ENCODE assay signal across 1 cellular context in genomic region chr18:45086777-45087176, GRCh38.
TF ChIP-seq lines count a peak whose summit lies in the region.

No MANE protein-coding gene starts in this region.

TF ChIP-seq in WTC11, 78 proteins besides CTCF, POLR2A, EP300 and RAD21:
- no peak for TF ChIP-seq ZNF532 (CRISPR knock-in tag; IDR thresholded peaks at IDR 0.05; ENCODE audit: borderline replicate concordance)
- TF ChIP-seq, protein P1, sequence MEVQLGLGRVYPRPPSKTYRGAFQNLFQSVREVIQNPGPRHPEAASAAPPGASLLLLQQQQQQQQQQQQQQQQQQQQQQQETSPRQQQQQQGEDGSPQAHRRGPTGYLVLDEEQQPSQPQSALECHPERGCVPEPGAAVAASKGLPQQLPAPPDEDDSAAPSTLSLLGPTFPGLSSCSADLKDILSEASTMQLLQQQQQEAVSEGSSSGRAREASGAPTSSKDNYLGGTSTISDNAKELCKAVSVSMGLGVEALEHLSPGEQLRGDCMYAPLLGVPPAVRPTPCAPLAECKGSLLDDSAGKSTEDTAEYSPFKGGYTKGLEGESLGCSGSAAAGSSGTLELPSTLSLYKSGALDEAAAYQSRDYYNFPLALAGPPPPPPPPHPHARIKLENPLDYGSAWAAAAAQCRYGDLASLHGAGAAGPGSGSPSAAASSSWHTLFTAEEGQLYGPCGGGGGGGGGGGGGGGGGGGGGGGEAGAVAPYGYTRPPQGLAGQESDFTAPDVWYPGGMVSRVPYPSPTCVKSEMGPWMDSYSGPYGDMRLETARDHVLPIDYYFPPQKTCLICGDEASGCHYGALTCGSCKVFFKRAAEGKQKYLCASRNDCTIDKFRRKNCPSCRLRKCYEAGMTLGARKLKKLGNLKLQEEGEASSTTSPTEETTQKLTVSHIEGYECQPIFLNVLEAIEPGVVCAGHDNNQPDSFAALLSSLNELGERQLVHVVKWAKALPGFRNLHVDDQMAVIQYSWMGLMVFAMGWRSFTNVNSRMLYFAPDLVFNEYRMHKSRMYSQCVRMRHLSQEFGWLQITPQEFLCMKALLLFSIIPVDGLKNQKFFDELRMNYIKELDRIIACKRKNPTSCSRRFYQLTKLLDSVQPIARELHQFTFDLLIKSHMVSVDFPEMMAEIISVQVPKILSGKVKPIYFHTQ (CRISPR knock-in tag; IDR thresholded peaks at IDR 0.05) = no peak
- no peak for TF ChIP-seq ZNF121 (CRISPR knock-in tag; IDR thresholded peaks at IDR 0.05)
- no peak for TF ChIP-seq NFATC4 (CRISPR knock-in tag; IDR thresholded peaks at IDR 0.05)
- no peak for TF ChIP-seq AFF4 (CRISPR knock-in tag; IDR thresholded peaks at IDR 0.05; ENCODE audit: borderline replicate concordance)
- no peak for TF ChIP-seq RELA (CRISPR knock-in tag; IDR thresholded peaks at IDR 0.05; ENCODE audit: borderline replicate concordance)
- TF ChIP-seq, protein P2, sequence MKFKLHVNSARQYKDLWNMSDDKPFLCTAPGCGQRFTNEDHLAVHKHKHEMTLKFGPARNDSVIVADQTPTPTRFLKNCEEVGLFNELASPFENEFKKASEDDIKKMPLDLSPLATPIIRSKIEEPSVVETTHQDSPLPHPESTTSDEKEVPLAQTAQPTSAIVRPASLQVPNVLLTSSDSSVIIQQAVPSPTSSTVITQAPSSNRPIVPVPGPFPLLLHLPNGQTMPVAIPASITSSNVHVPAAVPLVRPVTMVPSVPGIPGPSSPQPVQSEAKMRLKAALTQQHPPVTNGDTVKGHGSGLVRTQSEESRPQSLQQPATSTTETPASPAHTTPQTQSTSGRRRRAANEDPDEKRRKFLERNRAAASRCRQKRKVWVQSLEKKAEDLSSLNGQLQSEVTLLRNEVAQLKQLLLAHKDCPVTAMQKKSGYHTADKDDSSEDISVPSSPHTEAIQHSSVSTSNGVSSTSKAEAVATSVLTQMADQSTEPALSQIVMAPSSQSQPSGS (CRISPR knock-in tag; IDR thresholded peaks at IDR 0.05; ENCODE audit: borderline replicate concordance, low read depth) = no peak
- TF ChIP-seq NR2C2 (CRISPR knock-in tag; IDR thresholded peaks at IDR 0.05) = no peak
- TF ChIP-seq GRHL2 (CRISPR knock-in tag; IDR thresholded peaks at IDR 0.05; ENCODE audit: insufficient replicate concordance, severe bottlenecking) = no peak
- no peak for TF ChIP-seq STAT6 (CRISPR knock-in tag; conservative IDR thresholded peaks at IDR 0.05; ENCODE audit: low read depth)
- no peak for TF ChIP-seq ZNF512 (CRISPR knock-in tag; IDR thresholded peaks at IDR 0.05; ENCODE audit: borderline replicate concordance)
- no peak for TF ChIP-seq ZNF423 (CRISPR knock-in tag; IDR thresholded peaks at IDR 0.05)
- TF ChIP-seq TCF7 (CRISPR knock-in tag; IDR thresholded peaks at IDR 0.05; ENCODE audit: low read depth) = no peak
- no peak for TF ChIP-seq MXD4 (CRISPR knock-in tag; IDR thresholded peaks at IDR 0.05; ENCODE audit: borderline replicate concordance)
- TF ChIP-seq NFE2L1 (CRISPR knock-in tag; IDR thresholded peaks at IDR 0.05) = no peak
- TF ChIP-seq HMGA2 (CRISPR knock-in tag; IDR thresholded peaks at IDR 0.05) = no peak
- no peak for TF ChIP-seq PRDM15 (CRISPR knock-in tag; IDR thresholded peaks at IDR 0.05)
- TF ChIP-seq ARID4B (CRISPR knock-in tag; IDR thresholded peaks at IDR 0.05; ENCODE audit: borderline replicate concordance) = no peak
- TF ChIP-seq ZNF219 (CRISPR knock-in tag; IDR thresholded peaks at IDR 0.05; ENCODE audit: borderline replicate concordance) = no peak
